ENCODE assay signal across 9 cellular contexts in the genomic region with DNA sequence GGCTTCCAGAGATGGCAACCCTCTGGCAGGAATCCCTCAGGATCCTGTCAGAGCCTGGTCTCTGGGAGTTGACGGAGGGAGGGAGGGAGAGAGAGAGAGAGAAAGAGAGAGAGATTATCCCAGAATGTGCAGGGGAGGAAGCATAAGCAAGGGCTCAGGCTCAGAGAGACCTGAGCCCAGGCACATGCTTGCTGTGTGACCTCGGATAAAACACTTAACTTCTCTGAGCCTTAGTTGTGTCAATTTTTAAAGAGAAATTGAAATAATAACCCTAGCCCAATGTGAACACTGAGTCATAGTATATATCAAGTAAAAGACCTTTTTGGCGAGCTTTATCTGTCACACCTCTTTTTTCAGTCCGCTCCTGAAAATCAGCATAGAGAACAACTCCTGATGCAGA. TPM values are rescaled to one million over a fixed set of nuclear protein-coding genes. Genes with fewer than 3 reads are reported as not detected.
DNase-seq lines count a peak whose midpoint lies in the region; ATAC-seq and TF ChIP-seq lines count a peak whose summit lies in the region.
"Had no signal": no experiment of that assay in that cellular context is flagged by ENCODE, and none has a peak within 500 bp of the region (broad histone marks: within the 10 kb centered on the region; RNA-seq: fewer than 3 reads in every experiment).

No MANE protein-coding gene starts in this region.

- H3K79me2 ChIP-seq in trophoblast cell (ENCODE audit: control insufficient read depth, insufficient read depth, low read length, poor library complexity): peaks cover 4% of the 10 kb centered on the region

- peak overlapping the region; percentile 98 for H3K27ac Mint-ChIP-seq in Caco-2 (ENCODE audit: unreplicated experiment)

- no peak for TF ChIP-seq CTCF in Caco-2 (IDR thresholded peaks at IDR 0.05; ENCODE audit: insufficient read depth in 1 of 2, low read depth in 1 of 2, low read length in 1 of 2, severe bottlenecking in 1 of 2, unreplicated experiment in 1 of 2)
- no peak for TF ChIP-seq CTCF in epithelial cell of proximal tubule (conservative IDR thresholded peaks at IDR 0.05; ENCODE audit: low read depth, low read length)

- no peak overlapping the region for H4K12ac ChIP-seq in trophoblast cell (ENCODE audit: low read depth, low read length)

- H2BK120ac ChIP-seq in trophoblast cell (ENCODE audit: insufficient read depth, low read length, poor library complexity): peak overlapping the region; percentile 22

- H3K9ac ChIP-seq in trophoblast cell (ENCODE audit: low read length): peak overlapping the region; percentile 53

- H3K4me1 Mint-ChIP-seq in Caco-2 (ENCODE audit: low read depth, unreplicated experiment): no peaks in the 10 kb centered on the region

- H3K27me3 ChIP-seq in Caco-2 (replicated peaks; ENCODE audit: control insufficient read depth, insufficient read depth, low read length) (no peaks in the 10 kb centered on the region), SJCRH30 (no peaks in the 10 kb centered on the region), trophoblast cell (ENCODE audit: insufficient read depth, low read length) (no peaks in the 10 kb centered on the region)

- no peaks in the 10 kb centered on the region for H3K9me3 ChIP-seq in Caco-2
- no peaks in the 10 kb centered on the region for H3K9me3 ChIP-seq in SJCRH30 (replicated peaks)
- no peaks in the 10 kb centered on the region for H3K9me3 ChIP-seq in trophoblast cell (ENCODE audit: insufficient read depth, low read depth, low read length)

- no peak overlapping the region for H2AK5ac ChIP-seq in trophoblast cell (ENCODE audit: low read length)

- no peak for ATAC-seq in esophagus mucosa
- ATAC-seq in GM19023 (IDR thresholded peaks at IDR 0.05; ENCODE audit: unreplicated experiment): no peak
- no peak for ATAC-seq in HG03045 (IDR thresholded peaks at IDR 0.05; ENCODE audit: unreplicated experiment)
- no peak for ATAC-seq in GM18498 (IDR thresholded peaks at IDR 0.05; ENCODE audit: unreplicated experiment)

- H2BK12ac ChIP-seq in trophoblast cell (ENCODE audit: low read length): peak overlapping the region; percentile 71

- H3K27ac ChIP-seq in SJCRH30 (no peak overlapping the region), trophoblast cell (ENCODE audit: low read depth, low read length) (peak overlapping the region; percentile 53)

- peak overlapping the region; percentile 90 for H4K8ac ChIP-seq in trophoblast cell (ENCODE audit: low read depth, low read length)

- H3K4me3 Mint-ChIP-seq in Caco-2 (ENCODE audit: unreplicated experiment): peak overlapping the region; percentile 99

- H3K18ac ChIP-seq in trophoblast cell (ENCODE audit: low read length): peak overlapping the region; percentile 45

- H3K4ac ChIP-seq in trophoblast cell (ENCODE audit: low read depth, low read length): no peak overlapping the region

- H3K36me3 Mint-ChIP-seq in Caco-2 (ENCODE audit: insufficient read depth, unreplicated experiment): peaks cover 7% of the 10 kb centered on the region

- no peak overlapping the region for H3K23ac ChIP-seq in trophoblast cell (ENCODE audit: low read length)

- peak overlapping the region; percentile 62 for H3K4me3 ChIP-seq in Caco-2 (ENCODE audit: low read depth, low read length)
- peak overlapping the region; percentile 64; the same call in 1 of the 2 replicates for H3K4me3 ChIP-seq in SJCRH30
- H3K4me3 ChIP-seq in epithelial cell of proximal tubule (ENCODE audit: low read depth, low read length): peak overlapping the region; percentile 77
- H3K4me3 ChIP-seq in trophoblast cell (ENCODE audit: low read depth, low read length): peak overlapping the region; percentile 76

- H3K36me3 ChIP-seq in Caco-2 (ENCODE audit: control insufficient read depth, insufficient read depth, low read length) (no peaks in the 10 kb centered on the region), SJCRH30 (no peaks in the 10 kb centered on the region), trophoblast cell (ENCODE audit: control insufficient read depth in 1 of 2, insufficient read depth in 2 of 2, low read length in 2 of 2) (peaks cover 2 to 7% of the 10 kb centered on the region in 2 experiments)

- peak overlapping the region; percentile 71 for H2AFZ ChIP-seq in trophoblast cell (ENCODE audit: insufficient read depth, low read length, poor library complexity)

- H3K14ac ChIP-seq in trophoblast cell (ENCODE audit: low read length): no peak overlapping the region

- POLR2A ChIA-PET in Caco-2 (lab: Charles Lee): no interaction called here

- peaks cover 3% of the 10 kb centered on the region for H3K27me3 Mint-ChIP-seq in Caco-2 (ENCODE audit: insufficient read depth, unreplicated experiment)

- WGBS in trophoblast cell (ENCODE audit: extremely low coverage, insufficient coverage, insufficient read length): no CpG with 5 or more reads among the region's 4 CpGs

- intact Hi-C loops in Caco-2 (cut with micrococcal nuclease; ENCODE audit: unreplicated experiment): no loop called here

- peak overlapping the region; percentile 66 for H3K4me2 ChIP-seq in trophoblast cell (ENCODE audit: low read length)

- BruUV-seq in Caco-2 (replicated peaks; lab: Mats Ljungman, UMichigan): no TSS peak

- CTCF ChIA-PET in Caco-2 (lab: Charles Lee): no interaction called here

- H4K91ac ChIP-seq in trophoblast cell (ENCODE audit: low read depth, low read length): peak overlapping the region; percentile 24

- no peak overlapping the region for H2BK5ac ChIP-seq in trophoblast cell (ENCODE audit: low read depth, low read length, poor library complexity)

- no peak for DNase-seq in Caco-2
- DNase-seq in SJCRH30: no peak
- no peak for DNase-seq in epithelial cell of proximal tubule (ENCODE audit: low read depth)
- no peak for DNase-seq in trophoblast cell
- DNase-seq: NCI-H1092 had no signal

- H3K9me3 Mint-ChIP-seq in Caco-2 (ENCODE audit: unreplicated experiment): no peaks in the 10 kb centered on the region

- H3K79me1 ChIP-seq in trophoblast cell (ENCODE audit: low read length): peaks cover 18% of the 10 kb centered on the region

- no peaks in the 10 kb centered on the region for H3K4me1 ChIP-seq in Caco-2
- no peaks in the 10 kb centered on the region for H3K4me1 ChIP-seq in SJCRH30
- no peaks in the 10 kb centered on the region for H3K4me1 ChIP-seq in trophoblast cell (ENCODE audit: control insufficient read depth in 1 of 2, insufficient read depth in 2 of 2, low read length in 2 of 2)

RNA-seq across cellular contexts. Expression of a gene that starts 0.5 kb away (rescaled TPM):
- total RNA-seq in Caco-2 (2022) (1.2 and 1.8 TPM in 2 replicates), epithelial cell of proximal tubule (0.80 and 1.0 TPM in 2 replicates), esophagus mucosa (0.40 TPM)
- 1.2 and 1.8 TPM in 2 replicates for total RNA-seq in SJCRH30 (2014; rRNA removed; shearing (Covaris generic))
- polyA plus RNA-seq in trophoblast cell (2013): 3.4 TPM in 2 replicates

RNA-seq across cellular contexts. Expression of a gene that starts 38.2 kb away (rescaled TPM):
- not detected in 2 replicates for total RNA-seq in Caco-2 (2022)
- total RNA-seq in SJCRH30 (2014; rRNA removed; shearing (Covaris generic)): 8.5 and 8.6 TPM in 2 replicates
- 11.3 and 13.1 TPM in 2 replicates for total RNA-seq in epithelial cell of proximal tubule
- 17.2 and 17.8 TPM in 2 replicates for polyA plus RNA-seq in trophoblast cell (2013)
- 2.1 TPM for total RNA-seq in esophagus mucosa
